Comparison of ENCODE assay signal across 1 cellular context in the genomic region with DNA sequence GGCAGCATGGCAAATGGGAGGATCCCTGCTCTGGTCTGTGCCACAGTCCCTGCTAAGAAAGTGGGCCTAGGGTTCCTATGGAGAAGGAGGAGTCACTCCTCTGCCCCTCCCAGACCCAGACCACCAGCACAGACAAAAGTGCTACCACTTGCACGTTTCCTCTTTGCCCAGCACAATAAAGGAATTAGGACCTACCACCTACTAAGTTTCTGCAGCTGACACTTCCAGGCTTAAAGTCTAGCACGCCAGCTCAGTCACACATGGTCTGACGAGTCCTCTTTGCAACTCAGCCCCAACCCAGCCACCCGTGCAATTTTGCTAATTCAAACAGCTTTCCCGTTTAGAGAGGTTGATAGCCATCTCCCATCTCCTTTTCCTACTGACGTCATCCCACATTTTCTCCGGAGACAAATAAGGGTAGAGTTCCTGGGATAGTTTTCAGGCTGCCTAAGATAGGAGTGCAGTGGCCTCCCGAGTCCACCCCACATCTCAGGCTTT.
TF ChIP-seq lines count a peak whose summit lies in the region.

No MANE protein-coding gene starts in this region.

TF ChIP-seq in SK-N-SH, 30 proteins besides CTCF, POLR2A, EP300 and RAD21 (continued from another document):
- TF ChIP-seq, protein P1, sequence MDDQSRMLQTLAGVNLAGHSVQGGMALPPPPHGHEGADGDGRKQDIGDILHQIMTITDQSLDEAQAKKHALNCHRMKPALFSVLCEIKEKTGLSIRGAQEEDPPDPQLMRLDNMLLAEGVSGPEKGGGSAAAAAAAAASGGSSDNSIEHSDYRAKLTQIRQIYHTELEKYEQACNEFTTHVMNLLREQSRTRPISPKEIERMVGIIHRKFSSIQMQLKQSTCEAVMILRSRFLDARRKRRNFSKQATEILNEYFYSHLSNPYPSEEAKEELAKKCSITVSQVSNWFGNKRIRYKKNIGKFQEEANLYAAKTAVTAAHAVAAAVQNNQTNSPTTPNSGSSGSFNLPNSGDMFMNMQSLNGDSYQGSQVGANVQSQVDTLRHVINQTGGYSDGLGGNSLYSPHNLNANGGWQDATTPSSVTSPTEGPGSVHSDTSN (IDR thresholded peaks at IDR 0.05) = peak; percentile 31; the same call in 1 of the 2 replicates
- TF ChIP-seq POLR2AphosphoS5 (IDR thresholded peaks at IDR 0.05; ENCODE audit: low read depth, low read length) (0 out of 2 replicates have a peak, but pooled peaks have one; percentile 8), RXRA (IDR thresholded peaks at IDR 0.05; ENCODE audit: borderline replicate concordance, low read depth) (no peak), TEAD4 (IDR thresholded peaks at IDR 0.05; ENCODE audit: borderline replicate concordance, insufficient read depth) (no peak)
